In the genomic region with DNA sequence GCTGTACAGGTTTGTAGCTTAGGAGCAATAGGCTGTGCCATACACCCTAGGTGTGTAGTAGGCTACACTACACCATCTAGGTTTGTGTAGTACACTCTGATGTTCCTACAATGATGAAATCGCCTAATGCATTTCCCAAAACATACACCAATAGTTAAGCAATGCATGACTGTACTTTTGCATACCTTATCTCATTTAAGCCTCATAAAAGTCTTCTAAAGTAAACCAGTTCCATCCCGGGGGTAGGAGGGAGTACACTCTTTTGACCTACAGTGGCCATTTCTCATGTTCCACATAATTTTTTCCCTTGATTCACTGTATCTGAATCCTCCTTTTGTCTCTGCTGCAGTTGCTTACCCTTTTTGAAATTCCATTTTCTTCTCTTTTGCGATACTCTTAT, we compare ENCODE assay signal across 15 cellular contexts. TPM values are rescaled to one million over a fixed set of nuclear protein-coding genes. Genes with fewer than 3 reads are reported as not detected.
A peak's percentile ranks its signal among the peaks of the same experiment; 100 is the strongest.
DNase-seq lines count a peak whose midpoint lies in the region; ATAC-seq and TF ChIP-seq lines count a peak whose summit lies in the region.
"Had no signal": no experiment of that assay in that cellular context is flagged by ENCODE, and none has a peak within 500 bp of the region (broad histone marks: within the 10 kb centered on the region; RNA-seq: fewer than 3 reads in every experiment).

No MANE protein-coding gene starts in this region.

- no peaks in the 10 kb centered on the region for H3K9me3 Mint-ChIP-seq in activated CD8-positive, alpha-beta T cell treated with anti-CD3 and anti-CD28 coated beads for 36 hours
- no peaks in the 10 kb centered on the region for H3K9me3 Mint-ChIP-seq in activated CD8-positive, alpha-beta T cell treated with anti-CD3 and anti-CD28 coated beads, Interleukin-2, amount 10 ng/mL, durations not matched to agents 7 days and 5 days (ENCODE audit: insufficient read depth)
- no peaks in the 10 kb centered on the region for H3K9me3 Mint-ChIP-seq in activated naive CD8-positive, alpha-beta T cell treated with anti-CD3 and anti-CD28 coated beads for 36 hours

- H3K4me3 Mint-ChIP-seq in activated CD8-positive, alpha-beta T cell treated with anti-CD3 and anti-CD28 coated beads for 36 hours, result no peak overlapping the region
- no peak overlapping the region for H3K4me3 Mint-ChIP-seq in activated CD8-positive, alpha-beta T cell treated with anti-CD3 and anti-CD28 coated beads, Interleukin-2, amount 10 ng/mL, durations not matched to agents 7 days and 5 days
- H3K4me3 Mint-ChIP-seq in activated naive CD8-positive, alpha-beta T cell treated with anti-CD3 and anti-CD28 coated beads for 36 hours, result no peak overlapping the region
- H3K4me3 Mint-ChIP-seq: CD4-positive, alpha-beta memory T cell had no signal

- peaks cover 26% of the 10 kb centered on the region for H3K36me3 Mint-ChIP-seq in activated CD8-positive, alpha-beta T cell treated with anti-CD3 and anti-CD28 coated beads for 36 hours (ENCODE audit: low read depth)
- peaks cover 44% of the 10 kb centered on the region for H3K36me3 Mint-ChIP-seq in activated CD8-positive, alpha-beta T cell treated with anti-CD3 and anti-CD28 coated beads, Interleukin-2, amount 10 ng/mL, durations not matched to agents 7 days and 5 days (ENCODE audit: low read depth)
- H3K36me3 Mint-ChIP-seq in activated naive CD8-positive, alpha-beta T cell treated with anti-CD3 and anti-CD28 coated beads for 36 hours, result peaks cover 26% of the 10 kb centered on the region

- no peaks in the 10 kb centered on the region for H3K4me1 Mint-ChIP-seq in activated CD8-positive, alpha-beta T cell treated with anti-CD3 and anti-CD28 coated beads for 36 hours (ENCODE audit: low read depth)
- no peaks in the 10 kb centered on the region for H3K4me1 Mint-ChIP-seq in activated CD8-positive, alpha-beta T cell treated with anti-CD3 and anti-CD28 coated beads, Interleukin-2, amount 10 ng/mL, durations not matched to agents 7 days and 5 days (ENCODE audit: low read depth)
- peaks cover 3% of the 10 kb centered on the region for H3K4me1 Mint-ChIP-seq in activated naive CD8-positive, alpha-beta T cell treated with anti-CD3 and anti-CD28 coated beads for 36 hours

- intact Hi-C loops in activated CD8-positive, alpha-beta T cell treated with anti-CD3 and anti-CD28 coated beads for 36 hours (cut with micrococcal nuclease), result loop anchor here (10.0 kb wide), 1 partner anchor 120 kb away; a partner anchor contains a TSS

- POLR2A ChIA-PET in activated CD8-positive, alpha-beta T cell treated with anti-CD3 and anti-CD28 coated beads for 36 hours (lab: Charles Lee), result no interaction called here
- POLR2A ChIA-PET in activated CD8-positive, alpha-beta T cell treated with anti-CD3 and anti-CD28 coated beads, Interleukin-2, amount 10 ng/mL, durations not matched to agents 7 days and 5 days (lab: Charles Lee), result no interaction called here

- no peak for ATAC-seq in activated CD8-positive, alpha-beta T cell treated with anti-CD3 and anti-CD28 coated beads for 36 hours
- ATAC-seq in activated CD8-positive, alpha-beta T cell treated with anti-CD3 and anti-CD28 coated beads, Interleukin-2, amount 10 ng/mL, durations not matched to agents 7 days and 5 days, result no peak
- ATAC-seq: GM12878, HepG2, K562 had no signal

- no peaks in the 10 kb centered on the region for H3K27me3 Mint-ChIP-seq in activated CD8-positive, alpha-beta T cell treated with anti-CD3 and anti-CD28 coated beads for 36 hours
- no peaks in the 10 kb centered on the region for H3K27me3 Mint-ChIP-seq in activated CD8-positive, alpha-beta T cell treated with anti-CD3 and anti-CD28 coated beads, Interleukin-2, amount 10 ng/mL, durations not matched to agents 7 days and 5 days (ENCODE audit: low read depth)
- H3K27me3 Mint-ChIP-seq in activated naive CD8-positive, alpha-beta T cell treated with anti-CD3 and anti-CD28 coated beads for 36 hours, result no peaks in the 10 kb centered on the region
- H3K27me3 Mint-ChIP-seq: CD4-positive, alpha-beta memory T cell had no signal

- peak overlapping the region; percentile 74 for H3K27ac Mint-ChIP-seq in activated CD8-positive, alpha-beta T cell treated with anti-CD3 and anti-CD28 coated beads for 36 hours
- H3K27ac Mint-ChIP-seq in activated CD8-positive, alpha-beta T cell treated with anti-CD3 and anti-CD28 coated beads, Interleukin-2, amount 10 ng/mL, durations not matched to agents 7 days and 5 days, result no peak overlapping the region
- peak overlapping the region; percentile 20 for H3K27ac Mint-ChIP-seq in activated naive CD8-positive, alpha-beta T cell treated with anti-CD3 and anti-CD28 coated beads for 36 hours

- no peak for DNase-seq in activated CD8-positive, alpha-beta T cell treated with anti-CD3 and anti-CD28 coated beads for 36 hours
- DNase-seq in activated CD8-positive, alpha-beta T cell treated with anti-CD3 and anti-CD28 coated beads, Interleukin-2, amount 10 ng/mL, durations not matched to agents 7 days and 5 days, result no peak
- DNase-seq in EH (ENCODE audit: low read depth) (peak; percentile 48), iris pigment epithelial cell (ENCODE audit: low read depth) (peak; percentile 42), SW 1271 (lab: John Stamatoyannopoulos, UW) (no peak), germinal center (ENCODE audit: low spot score) (no peak)
- no peak for DNase-seq in activated naive CD8-positive, alpha-beta T cell treated with anti-CD3 and anti-CD28 coated beads for 36 hours
- no peak for DNase-seq in activated CD4-positive, alpha-beta T cell treated with anti-CD3 and anti-CD28 coated beads, Interleukin-2, amount 50 U/mL, for 48 hours
- DNase-seq: C1 segment of cervical spinal cord; CD4-positive, alpha-beta memory T cell; DMS 273 treated with DMSO at 0.1 percent for 48 hours; HCEC 1CT had no signal

- TF ChIP-seq CTCF in activated CD8-positive, alpha-beta T cell treated with anti-CD3 and anti-CD28 coated beads for 36 hours (IDR thresholded peaks at IDR 0.05), result no peak

- CTCF ChIA-PET in activated CD8-positive, alpha-beta T cell treated with anti-CD3 and anti-CD28 coated beads for 36 hours (lab: Charles Lee), result no interaction called here
- CTCF ChIA-PET in activated CD8-positive, alpha-beta T cell treated with anti-CD3 and anti-CD28 coated beads, Interleukin-2, amount 10 ng/mL, durations not matched to agents 7 days and 5 days (lab: Charles Lee), result no interaction called here

RNA-seq across cellular contexts. Expression of a gene that starts 12.2 kb away (rescaled TPM):
- total RNA-seq in activated CD8-positive, alpha-beta T cell treated with anti-CD3 and anti-CD28 coated beads for 36 hours, result 10 to 100 TPM; 15.5 to 17.5 TPM
- total RNA-seq in activated CD8-positive, alpha-beta T cell treated with anti-CD3 and anti-CD28 coated beads, Interleukin-2, amount 10 ng/mL, durations not matched to agents 7 days and 5 days, result 10 to 100 TPM; 17.0 to 17.4 TPM
- total RNA-seq in activated naive CD8-positive, alpha-beta T cell treated with anti-CD3 and anti-CD28 coated beads for 36 hours, result 10 to 100 TPM; 18.6 to 19.6 TPM

RNA-seq across cellular contexts. Expression of a gene that starts 12.4 kb away (rescaled TPM):
- total RNA-seq in activated CD8-positive, alpha-beta T cell treated with anti-CD3 and anti-CD28 coated beads for 36 hours, result 10 to 100 TPM; 12.9 to 13.6 TPM
- total RNA-seq in activated CD8-positive, alpha-beta T cell treated with anti-CD3 and anti-CD28 coated beads, Interleukin-2, amount 10 ng/mL, durations not matched to agents 7 days and 5 days, result 10 to 100 TPM; 16.4 to 17.7 TPM
- total RNA-seq in activated naive CD8-positive, alpha-beta T cell treated with anti-CD3 and anti-CD28 coated beads for 36 hours, result 10 to 100 TPM; 15.7 TPM

RNA-seq across cellular contexts. Expression of a gene that starts 32.9 kb away (rescaled TPM):
- total RNA-seq in activated CD8-positive, alpha-beta T cell treated with anti-CD3 and anti-CD28 coated beads for 36 hours, result under 1 TPM; 0.34 to 0.92 TPM
- under 1 TPM; 0.45 to 0.52 TPM for total RNA-seq in activated CD8-positive, alpha-beta T cell treated with anti-CD3 and anti-CD28 coated beads, Interleukin-2, amount 10 ng/mL, durations not matched to agents 7 days and 5 days
- under 1 TPM; 0.40 to 0.72 TPM for total RNA-seq in activated naive CD8-positive, alpha-beta T cell treated with anti-CD3 and anti-CD28 coated beads for 36 hours

Comparison
In these comparisons a context has a peak if more than half of its experiments do, and no peak if none do; other contexts are left out.
1. DNase-seq: peak in EH (single experiment) and iris pigment epithelial cell (single experiment); none in activated CD8-positive, alpha-beta T cell treated with anti-CD3 and anti-CD28 coated beads for 36 hours (single experiment), activated CD8-positive, alpha-beta T cell treated with anti-CD3 and anti-CD28 coated beads, Interleukin-2, amount 10 ng/mL, durations not matched to agents 7 days and 5 days (single experiment), activated naive CD8-positive, alpha-beta T cell treated with anti-CD3 and anti-CD28 coated beads for 36 hours (single experiment), activated CD4-positive, alpha-beta T cell treated with anti-CD3 and anti-CD28 coated beads, Interleukin-2, amount 50 U/mL, for 48 hours (0 of 2), SW 1271 (0 of 2) and germinal center (single experiment).